In the genomic region with DNA sequence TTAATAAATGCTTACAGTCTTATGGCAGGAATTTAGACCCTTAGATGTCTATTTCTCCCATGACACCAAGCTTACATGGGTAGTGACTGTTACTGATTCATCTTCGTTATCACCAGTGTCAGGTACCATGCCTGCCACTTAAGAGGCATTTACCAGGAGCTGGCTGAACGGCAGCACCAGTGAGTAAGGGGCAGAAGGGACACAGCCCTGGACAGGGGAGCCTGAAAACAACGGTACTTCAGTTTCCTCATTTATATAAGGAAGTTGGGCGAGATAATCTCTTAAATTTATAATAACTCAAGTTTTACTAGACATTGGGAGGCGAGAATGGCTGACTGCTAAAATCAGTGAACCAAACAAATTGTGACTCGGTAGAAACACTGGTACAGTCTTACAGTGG, we compare ENCODE assay signal across 9 cellular contexts. TPM values are rescaled to one million over a fixed set of nuclear protein-coding genes. Genes with fewer than 3 reads are reported as not detected.
DNase-seq lines count a peak whose midpoint lies in the region; ATAC-seq, FAIRE-seq and TF ChIP-seq lines count a peak whose summit lies in the region.
"Had no signal": no experiment of that assay in that cellular context is flagged by ENCODE, and none has a peak within 500 bp of the region (broad histone marks: within the 10 kb centered on the region; RNA-seq: fewer than 3 reads in every experiment).

No MANE protein-coding gene starts in this region.

- intact Hi-C loops in endothelial cell of umbilical vein (cut with micrococcal nuclease) = loop anchor here (5.0 kb wide), 1 partner anchor 105 kb away; no protein-coding TSS in a partner anchor

- H3K9me1 ChIP-seq in endothelial cell of umbilical vein (replicated peaks; ENCODE audit: control insufficient read depth, extremely low read depth, insufficient read depth, low read length) = no peaks in the 10 kb centered on the region

- H3K14ac ChIP-seq in trophoblast cell (ENCODE audit: low read length) = no peak overlapping the region

- no peak overlapping the region for H2BK12ac ChIP-seq in trophoblast cell (ENCODE audit: low read length)

- no peaks in the 10 kb centered on the region for H4K20me1 ChIP-seq in endothelial cell of umbilical vein (replicated peaks; ENCODE audit: control insufficient read depth, extremely low read depth, insufficient read depth, low read length)

- H3K36me3 ChIP-seq in endothelial cell of umbilical vein (ENCODE audit: control insufficient read depth in 2 of 2, extremely low read depth in 1 of 2, insufficient read depth in 2 of 2, low read length in 2 of 2) (peaks cover 0 to 1% of the 10 kb centered on the region in 2 experiments), trophoblast cell (ENCODE audit: control insufficient read depth in 1 of 2, insufficient read depth in 2 of 2, low read length in 2 of 2) (peaks cover 9 to 10% of the 10 kb centered on the region in 2 experiments)

- H3K4me3 ChIP-seq in endothelial cell of umbilical vein (replicated peaks in 1 of 3; ENCODE audit: insufficient read depth in 1 of 3, low read depth in 1 of 3, low read length in 3 of 3) (peak overlapping the region in 1 of 3 experiments; percentile 95), trophoblast cell (ENCODE audit: low read depth, low read length) (no peak overlapping the region)

- DNase-seq in GF-D8 (lab: John Stamatoyannopoulos, UW) = peak; percentile 20
- DNase-seq in OCI-M1 (lab: John Stamatoyannopoulos, UW) = peak; percentile 15
- no peak for DNase-seq in endothelial cell of umbilical vein (ENCODE audit: low read depth, low spot score)
- DNase-seq in trophoblast cell = no peak
- no peak for DNase-seq in OCI-M2 (lab: John Stamatoyannopoulos, UW; ENCODE audit: unreplicated experiment)
- DNase-seq in NK-92 treated with Interleukin-12 subunit alpha and Interleukin-12 subunit beta, amount 100 ng/mL, for 24 hours (lab: John Stamatoyannopoulos, UW) = no peak
- DNase-seq in globus pallidus (ENCODE audit: low spot score) = no peak

- no peak for FAIRE-seq in endothelial cell of umbilical vein (lab: Jason Lieb, UNC)
- FAIRE-seq: urothelium cell line had no signal

- no TSS peak for BruUV-seq in endothelial cell of umbilical vein (replicated peaks; lab: Mats Ljungman, UMichigan)

- no peak overlapping the region for H4K8ac ChIP-seq in trophoblast cell (ENCODE audit: low read depth, low read length)

- no peak overlapping the region for H2AK5ac ChIP-seq in trophoblast cell (ENCODE audit: low read length)

- H3K79me1 ChIP-seq in trophoblast cell (ENCODE audit: low read length) = peaks cover 13% of the 10 kb centered on the region

- H3K18ac ChIP-seq in trophoblast cell (ENCODE audit: low read length) = no peak overlapping the region

- no peak for TF ChIP-seq CTCF in endothelial cell of umbilical vein (IDR thresholded peaks at IDR 0.05; ENCODE audit: extremely low read depth in 1 of 2, insufficient read depth in 1 of 2, low read depth in 1 of 2, low read length in 2 of 2)

- H3K4me1 ChIP-seq in endothelial cell of umbilical vein (ENCODE audit: control insufficient read depth, extremely low read depth, insufficient read depth, low read length) = peaks cover 32% of the 10 kb centered on the region
- H3K4me1 ChIP-seq in trophoblast cell (ENCODE audit: control insufficient read depth in 1 of 2, insufficient read depth in 2 of 2, low read length in 2 of 2) = peaks cover 7 to 9% of the 10 kb centered on the region in 2 experiments

- no CpG with 5 or more reads among the region's 6 CpGs for WGBS in trophoblast cell (ENCODE audit: extremely low coverage, insufficient coverage, insufficient read length)

- H2BK5ac ChIP-seq in trophoblast cell (ENCODE audit: low read depth, low read length, poor library complexity) = no peak overlapping the region

- no peak overlapping the region for H4K12ac ChIP-seq in trophoblast cell (ENCODE audit: low read depth, low read length)

- H4K91ac ChIP-seq in trophoblast cell (ENCODE audit: low read depth, low read length) = no peak overlapping the region

- H2BK120ac ChIP-seq in trophoblast cell (ENCODE audit: insufficient read depth, low read length, poor library complexity) = no peak overlapping the region

- H3K79me2 ChIP-seq in endothelial cell of umbilical vein (ENCODE audit: control insufficient read depth, insufficient read depth, low read length) (peaks cover 63% of the 10 kb centered on the region), trophoblast cell (ENCODE audit: control insufficient read depth, insufficient read depth, low read length, poor library complexity) (peaks cover 15% of the 10 kb centered on the region)

- no peak overlapping the region for H3K9ac ChIP-seq in endothelial cell of umbilical vein (replicated peaks; ENCODE audit: extremely low read depth, insufficient read depth, low read length)
- H3K9ac ChIP-seq in trophoblast cell (ENCODE audit: low read length) = no peak overlapping the region

- dilution Hi-C loops in endothelial cell of umbilical vein (cut with MboI; ENCODE audit: extremely low pct_ligation_motif_present, low sequenced_read_pairs) = no loop called here

- H3K27ac ChIP-seq in endothelial cell of umbilical vein (ENCODE audit: insufficient read depth, low read depth, low read length) (no peak overlapping the region), trophoblast cell (ENCODE audit: low read depth, low read length) (no peak overlapping the region)

- H2AFZ ChIP-seq in endothelial cell of umbilical vein (ENCODE audit: low read depth, low read length) (no peak overlapping the region), trophoblast cell (ENCODE audit: insufficient read depth, low read length, poor library complexity) (no peak overlapping the region)

- CTCF ChIA-PET in endothelial cell of umbilical vein (lab: Charles Lee) = interaction anchor here (2.2 kb wide), 1 partner anchor 194 kb away, joined by 8 read pairs; no protein-coding TSS in a partner anchor

- no peaks in the 10 kb centered on the region for H3K27me3 ChIP-seq in endothelial cell of umbilical vein (ENCODE audit: control insufficient read depth in 2 of 2, insufficient read depth in 2 of 2, low read length in 2 of 2)
- no peaks in the 10 kb centered on the region for H3K27me3 ChIP-seq in trophoblast cell (ENCODE audit: insufficient read depth, low read length)

- H3K4me2 ChIP-seq in endothelial cell of umbilical vein (ENCODE audit: insufficient read depth, low read length) (peak overlapping the region; percentile 96), trophoblast cell (ENCODE audit: low read length) (peak overlapping the region; percentile 79)

- POLR2A ChIA-PET in endothelial cell of umbilical vein (lab: Charles Lee) = no interaction called here

- ATAC-seq in esophagus mucosa = no peak

- H3K9me3 ChIP-seq in endothelial cell of umbilical vein (replicated peaks; ENCODE audit: control insufficient read depth, insufficient read depth, low read length) (no peaks in the 10 kb centered on the region), trophoblast cell (ENCODE audit: insufficient read depth, low read depth, low read length) (no peaks in the 10 kb centered on the region)

- H3K4ac ChIP-seq in trophoblast cell (ENCODE audit: low read depth, low read length) = no peak overlapping the region

- no peak overlapping the region for H3K23ac ChIP-seq in trophoblast cell (ENCODE audit: low read length)

- TF ChIP-seq POLR2A in endothelial cell of umbilical vein (IDR thresholded peaks at IDR 0.05; ENCODE audit: low read depth, low read length) = no peak

TF ChIP-seq in endothelial cell of umbilical vein, 7 proteins besides CTCF, POLR2A, EP300 and RAD21:
- TF ChIP-seq GATA2 (IDR thresholded peaks at IDR 0.05; ENCODE audit: insufficient read depth, insufficient read length, low read depth, low read length) = no peak
- TF ChIP-seq POLR2AphosphoS5 (IDR thresholded peaks at IDR 0.05; ENCODE audit: insufficient read depth, low read depth, low read length) = no peak
- TF ChIP-seq JUN (IDR thresholded peaks at IDR 0.05; ENCODE audit: borderline replicate concordance, insufficient read depth, insufficient read length, low read depth) = no peak
- TF ChIP-seq MYC (IDR thresholded peaks at IDR 0.05; ENCODE audit: low read depth, low read length) = no peak
- TF ChIP-seq EZH2 (IDR thresholded peaks at IDR 0.05; ENCODE audit: borderline replicate concordance, low read depth, low read length, severe bottlenecking) = no peak
- no peak for TF ChIP-seq MAX (IDR thresholded peaks at IDR 0.05; ENCODE audit: insufficient read depth, insufficient read length)
- TF ChIP-seq FOS (IDR thresholded peaks at IDR 0.05; ENCODE audit: borderline replicate concordance, insufficient read depth, low read length) = no peak
TF ChIP-seq in endothelial cell of umbilical vein: peak in this region for 0.

RNA-seq across cellular contexts. Expression of gene COA5, which starts 1.2 kb away (rescaled TPM):
- total RNA-seq in endothelial cell of umbilical vein = 17.7 and 18.2 TPM in 2 replicates
- polyA plus RNA-seq in endothelial cell of umbilical vein = 10.3 and 16.5 TPM in 2 replicates
- polyA plus RNA-seq in endothelial cell of umbilical vein (2011; cell fraction: cytosol; rRNA removed) = 17.7 and 23.2 TPM in 2 replicates
- polyA plus RNA-seq in endothelial cell of umbilical vein (2011; cell fraction: nucleus; rRNA removed) = 19.0 and 27.8 TPM in 2 replicates
- 28.3 and 35.7 TPM in 2 replicates for polyA plus RNA-seq in endothelial cell of umbilical vein (2012)
- polyA minus RNA-seq in endothelial cell of umbilical vein = 5.2 and 6.5 TPM in 2 replicates
- polyA minus RNA-seq in endothelial cell of umbilical vein (2011; cell fraction: cytosol; rRNA and poly(A)+ RNA removed) = 5.7 TPM
- polyA minus RNA-seq in endothelial cell of umbilical vein (2011; cell fraction: nucleus; rRNA and poly(A)+ RNA removed) = 8.5 and 10.3 TPM in 2 replicates
- 32.9 and 35.0 TPM in 2 replicates for polyA plus RNA-seq in trophoblast cell (2013)
- total RNA-seq in esophagus mucosa = 11.9 TPM

RNA-seq across cellular contexts. Expression of gene UNC50, which starts 1.3 kb away (rescaled TPM):
- total RNA-seq in endothelial cell of umbilical vein (33.5 and 35.3 TPM in 2 replicates), esophagus mucosa (22.6 TPM)
- 42.9 and 56.6 TPM in 2 replicates for polyA plus RNA-seq in endothelial cell of umbilical vein
- 35.6 and 36.6 TPM in 2 replicates for polyA plus RNA-seq in endothelial cell of umbilical vein (2011; cell fraction: cytosol; rRNA removed)
- polyA plus RNA-seq in endothelial cell of umbilical vein (2011; cell fraction: nucleus; rRNA removed) = 38.0 and 49.6 TPM in 2 replicates
- 43.2 and 49.8 TPM in 2 replicates for polyA plus RNA-seq in endothelial cell of umbilical vein (2012)
- polyA minus RNA-seq in endothelial cell of umbilical vein = 13.2 and 19.6 TPM in 2 replicates
- 17.3 TPM for polyA minus RNA-seq in endothelial cell of umbilical vein (2011; cell fraction: cytosol; rRNA and poly(A)+ RNA removed)
- 10.3 and 15.2 TPM in 2 replicates for polyA minus RNA-seq in endothelial cell of umbilical vein (2011; cell fraction: nucleus; rRNA and poly(A)+ RNA removed)
- 58.4 and 66.1 TPM in 2 replicates for polyA plus RNA-seq in trophoblast cell (2013)

Comparison
In these comparisons a context has a peak if more than half of its experiments do, and no peak if none do; other contexts are left out.
1. DNase-seq: peak in GF-D8 (single experiment) and OCI-M1 (single experiment); none in endothelial cell of umbilical vein (single experiment), trophoblast cell (0 of 2), OCI-M2 (single experiment), NK-92 treated with Interleukin-12 subunit alpha and Interleukin-12 subunit beta, amount 100 ng/mL, for 24 hours (single experiment) and globus pallidus (single experiment).